Comparison of ENCODE assay signal across 18 cellular contexts in genomic region chr22:48820481-48821345, GRCh38.
"Had no signal": no experiment of that assay in that cellular context is flagged by ENCODE, and none has a peak within 500 bp of the region (broad histone marks: within the 10 kb centered on the region; RNA-seq: fewer than 3 reads in every experiment).

No MANE protein-coding gene starts in this region.

- H3K4me3 Mint-ChIP-seq: activated T-helper 1 cell treated with anti-CD3 and anti-CD28 coated beads, Interleukin-12 subunit alpha, Interleukin-12 subunit beta, Interleukin-2, Interleukin-4 antibody, amounts not matched to agents 30 ng/mL and 10 ng/mL and 1 ng/mL, durations not matched to agents 14 hours and 24 hours and 36 hours; memory B cell; naive B cell had no signal

- H3K36me3 ChIP-seq: colonic mucosa, gastrocnemius medialis, tibial artery, uterus had no signal

- ATAC-seq: gastrocnemius medialis, left ventricle myocardium superior, mucosa of descending colon had no signal

- H3K27ac Mint-ChIP-seq: activated T-helper 1 cell treated with anti-CD3 and anti-CD28 coated beads, Interleukin-12 subunit alpha, Interleukin-12 subunit beta, Interleukin-2, Interleukin-4 antibody, amounts not matched to agents 30 ng/mL and 10 ng/mL and 1 ng/mL, durations not matched to agents 14 hours and 24 hours and 36 hours; memory B cell; naive B cell had no signal

- DNase-seq: activated CD4-positive, alpha-beta T cell treated with anti-CD3 and anti-CD28 coated beads, Interleukin-2, amount 50 U/mL, for 4 hours; activated naive CD4-positive, alpha-beta T cell treated with Interleukin-2 at 50 U/mL for 16 hours; anterior cingulate cortex; caudate nucleus; colonic mucosa; gastrocnemius medialis; left ventricle myocardium superior; naive B cell; stimulated activated CD4-positive, alpha-beta T cell treated with anti-CD3 and anti-CD28 coated beads, Interleukin-12 subunit alpha, Interleukin-12 subunit beta, amount 100 ng/mL, for 4 hours; stimulated activated CD4-positive, alpha-beta T cell treated with anti-CD3 and anti-CD28 coated beads, Interleukin-1b, Interleukin-23, amount 100 ng/mL, for 48 hours; stimulated activated naive CD4-positive, alpha-beta T cell treated with Interleukin-2 at 50 U/mL for 16 hours; uterus had no signal

- H3K4me1 Mint-ChIP-seq: memory B cell had no signal

- H3K4me1 ChIP-seq: colonic mucosa, gastrocnemius medialis, parathyroid adenoma, tibial artery, uterus had no signal

- H3K4me3 ChIP-seq: colonic mucosa, gastrocnemius medialis, mucosa of descending colon, tibial artery, uterus had no signal

- H3K27ac ChIP-seq: colonic mucosa, gastrocnemius medialis, parathyroid adenoma, tibial artery, uterus had no signal

- H3K9me3 ChIP-seq: colonic mucosa, gastrocnemius medialis, mucosa of descending colon, tibial artery, uterus had no signal

- H3K27me3 ChIP-seq: colonic mucosa, gastrocnemius medialis, uterus had no signal

- H3K36me3 Mint-ChIP-seq: brain, memory B cell, naive B cell had no signal

- H3K9me3 Mint-ChIP-seq: activated T-helper 1 cell treated with anti-CD3 and anti-CD28 coated beads, Interleukin-12 subunit alpha, Interleukin-12 subunit beta, Interleukin-2, Interleukin-4 antibody, amounts not matched to agents 30 ng/mL and 10 ng/mL and 1 ng/mL, durations not matched to agents 14 hours and 24 hours and 36 hours; brain had no signal
